ENCODE assay signal across 16 cellular contexts in genomic region chr18:79574938-79575525, GRCh38.
DNase-seq lines count a peak whose midpoint lies in the region; ATAC-seq, FAIRE-seq and TF ChIP-seq lines count a peak whose summit lies in the region.
"Had no signal": no experiment of that assay in that cellular context is flagged by ENCODE, and none has a peak within 500 bp of the region (broad histone marks: within the 10 kb centered on the region; RNA-seq: fewer than 3 reads in every experiment).

No MANE protein-coding gene starts in this region.

- CTCF ChIA-PET in activated naive CD4-positive, alpha-beta T cell treated with anti-CD3 and anti-CD28 coated beads, Interleukin-2, amount 10 ng/mL, durations not matched to agents 7 days and 5 days (lab: Charles Lee), result no interaction called here

- no peak overlapping the region for H3K4me3 Mint-ChIP-seq in activated naive CD4-positive, alpha-beta T cell treated with anti-CD3 and anti-CD28 coated beads, Interleukin-2, amount 10 ng/mL, durations not matched to agents 7 days and 5 days
- H3K4me3 Mint-ChIP-seq: activated naive CD8-positive, alpha-beta T cell had no signal

- no peaks in the 10 kb centered on the region for H3K36me3 ChIP-seq in kidney (ENCODE audit: control insufficient read depth in 1 of 2, insufficient read depth in 2 of 2, low read length in 2 of 2)
- no peaks in the 10 kb centered on the region for H3K36me3 ChIP-seq in suprapubic skin
- no peaks in the 10 kb centered on the region for H3K36me3 ChIP-seq in testis (ENCODE audit: low read depth, missing control alignments)
- H3K36me3 ChIP-seq in prostate gland, result no peaks in the 10 kb centered on the region
- H3K36me3 ChIP-seq: SJSA1 had no signal

- FAIRE-seq in kidney (lab: Jason Lieb, UNC), result no peak
- FAIRE-seq: colon, GM19239 had no signal

- ATAC-seq in GM18502 (IDR thresholded peaks at IDR 0.05; ENCODE audit: poor library complexity, unreplicated experiment), result no peak

- H3K4me3 ChIP-seq in kidney (ENCODE audit: low read length in 2 of 2) (no peak overlapping the region), suprapubic skin (no peak overlapping the region), testis (no peak overlapping the region), prostate gland (no peak overlapping the region)
- H3K4me3 ChIP-seq: SJSA1 had no signal

- intact Hi-C loops in kidney (cut with DNase I) (no loop called here), testis (cut with DNase I; ENCODE audit: low total_unique reads) (no loop called here), prostate gland (cut with DNase I) (no loop called here)

- H3K4me1 ChIP-seq in kidney (ENCODE audit: control insufficient read depth in 1 of 2, insufficient read depth in 1 of 2, low read depth in 1 of 2, low read length in 2 of 2), result peaks cover 0 to 3% of the 10 kb centered on the region in 2 donors
- H3K4me1 ChIP-seq in suprapubic skin, result peaks cover 28% of the 10 kb centered on the region
- H3K4me1 ChIP-seq in testis, result peaks cover 29% of the 10 kb centered on the region
- H3K4me1 ChIP-seq in prostate gland (replicated peaks), result peaks cover 13% of the 10 kb centered on the region

- no peak for TF ChIP-seq CTCF in kidney (IDR thresholded peaks at IDR 0.05; ENCODE audit: borderline replicate concordance, extremely low read depth, insufficient read depth)
- TF ChIP-seq CTCF in suprapubic skin (IDR thresholded peaks at IDR 0.05), result no peak
- no peak for TF ChIP-seq CTCF in testis (IDR thresholded peaks at IDR 0.05)
- no peak for TF ChIP-seq CTCF in prostate gland (IDR thresholded peaks at IDR 0.05)

- peaks cover 22% of the 10 kb centered on the region for H3K9me3 Mint-ChIP-seq in activated naive CD4-positive, alpha-beta T cell treated with anti-CD3 and anti-CD28 coated beads, Interleukin-2, amount 10 ng/mL, durations not matched to agents 7 days and 5 days

- H3K27ac ChIP-seq in kidney (ENCODE audit: low read depth in 2 of 2, low read length in 2 of 2), result no peak overlapping the region
- no peak overlapping the region for H3K27ac ChIP-seq in suprapubic skin
- H3K27ac ChIP-seq in testis, result no peak overlapping the region
- no peak overlapping the region for H3K27ac ChIP-seq in prostate gland
- H3K27ac ChIP-seq: SJSA1 had no signal

- peaks cover 0 to 10% of the 10 kb centered on the region in 2 donors for H3K9me3 ChIP-seq in kidney (ENCODE audit: control insufficient read depth in 1 of 2, low read length in 2 of 2)
- H3K9me3 ChIP-seq in suprapubic skin, result peaks cover 13% of the 10 kb centered on the region
- H3K9me3 ChIP-seq in testis, result no peaks in the 10 kb centered on the region
- H3K9me3 ChIP-seq in prostate gland, result no peaks in the 10 kb centered on the region

- TF ChIP-seq EP300 in suprapubic skin (IDR thresholded peaks at IDR 0.05), result no peak

- H3K4me1 Mint-ChIP-seq in activated naive CD4-positive, alpha-beta T cell treated with anti-CD3 and anti-CD28 coated beads, Interleukin-2, amount 10 ng/mL, durations not matched to agents 7 days and 5 days, result peaks cover 19% of the 10 kb centered on the region

- 60% methylated on average over 9 of the region's 17 CpGs for WGBS in suprapubic skin
- 56 to 64% methylated on average over 12 to 17 of the region's 17 CpGs for WGBS in testis, 2 donors
- 80% methylated on average over 16 of the region's 17 CpGs for WGBS in prostate gland

- DNase-seq in activated naive CD4-positive, alpha-beta T cell treated with anti-CD3 and anti-CD28 coated beads, Interleukin-2, amount 10 ng/mL, durations not matched to agents 7 days and 5 days, result peak; percentile 36
- no peak for DNase-seq in activated naive CD4-positive, alpha-beta T cell (lab: John Stamatoyannopoulos, UW)
- peak; percentile 86 for DNase-seq in SKM-1 treated with dmso at 0.1 percent for 144 hours (lab: John Stamatoyannopoulos, UW; ENCODE audit: unreplicated experiment)
- peak; percentile 57 for DNase-seq in kidney
- peak; percentile 49 to 61 for DNase-seq in suprapubic skin (ENCODE audit: low spot score in 2 of 2)
- DNase-seq in testis, result no peak
- DNase-seq in prostate gland (ENCODE audit: low spot score), result no peak
- DNase-seq: DMS53; IMR-90; NCI-H524 treated with DMSO at 0.1 percent for 48 hours; stimulated activated CD4-positive, alpha-beta T cell treated with anti-CD3 and anti-CD28 coated beads, Interleukin-15, amount 100 ng/mL, for 24 hours had no signal

- H3K27me3 ChIP-seq in suprapubic skin, result no peaks in the 10 kb centered on the region
- H3K27me3 ChIP-seq in testis, result no peaks in the 10 kb centered on the region
- H3K27me3 ChIP-seq in prostate gland (replicated peaks; ENCODE audit: insufficient read depth), result no peaks in the 10 kb centered on the region
- H3K27me3 ChIP-seq: SJSA1 had no signal

- no peak overlapping the region for H3K9ac ChIP-seq in kidney (ENCODE audit: low read length in 2 of 2)

- H3K36me3 Mint-ChIP-seq in activated naive CD4-positive, alpha-beta T cell treated with anti-CD3 and anti-CD28 coated beads, Interleukin-2, amount 10 ng/mL, durations not matched to agents 7 days and 5 days, result no peaks in the 10 kb centered on the region

- peaks cover 3% of the 10 kb centered on the region for H3K27me3 Mint-ChIP-seq in activated naive CD4-positive, alpha-beta T cell treated with anti-CD3 and anti-CD28 coated beads, Interleukin-2, amount 10 ng/mL, durations not matched to agents 7 days and 5 days
- H3K27me3 Mint-ChIP-seq: activated naive CD8-positive, alpha-beta T cell had no signal

- TF ChIP-seq POLR2A in suprapubic skin (IDR thresholded peaks at IDR 0.05) (no peak), testis (IDR thresholded peaks at IDR 0.05) (no peak), prostate gland (IDR thresholded peaks at IDR 0.05) (no peak)

- peak overlapping the region; percentile 71 for H3K27ac Mint-ChIP-seq in activated naive CD4-positive, alpha-beta T cell treated with anti-CD3 and anti-CD28 coated beads, Interleukin-2, amount 10 ng/mL, durations not matched to agents 7 days and 5 days
- H3K27ac Mint-ChIP-seq: activated naive CD8-positive, alpha-beta T cell had no signal

Comparison
In these comparisons a context has a peak if more than half of its experiments do, and no peak if none do; other contexts are left out.
1. DNase-seq: peak in activated naive CD4-positive, alpha-beta T cell treated with anti-CD3 and anti-CD28 coated beads, Interleukin-2, amount 10 ng/mL, durations not matched to agents 7 days and 5 days (single experiment), SKM-1 treated with dmso at 0.1 percent for 144 hours (single experiment), kidney (single experiment) and suprapubic skin (2 of 2); none in activated naive CD4-positive, alpha-beta T cell (0 of 4), testis (single experiment) and prostate gland (single experiment).